Comparison of ENCODE assay signal across 16 cellular contexts in the genomic region with DNA sequence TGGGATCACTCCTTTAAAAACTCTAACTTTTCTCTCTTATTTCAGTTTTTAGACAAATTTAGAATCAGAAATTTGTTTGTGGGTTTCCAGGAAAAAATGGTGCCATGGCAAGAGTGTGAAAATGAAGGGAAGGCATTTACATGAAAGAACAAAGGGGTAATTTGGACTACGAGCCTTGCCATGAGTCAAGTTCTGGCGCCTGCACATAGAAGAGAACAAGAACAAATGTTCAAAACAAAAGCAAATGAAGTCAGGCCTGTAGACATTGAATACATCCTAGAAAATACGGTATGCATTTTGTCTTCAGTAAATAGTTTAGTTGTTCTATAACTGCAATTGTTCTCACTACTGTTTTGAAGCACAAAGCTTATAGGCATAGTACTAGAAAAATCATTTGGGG.
A peak's percentile ranks its signal among the peaks of the same experiment; 100 is the strongest.
DNase-seq lines count a peak whose midpoint lies in the region; ATAC-seq lines count a peak whose summit lies in the region.
"Had no signal": no experiment of that assay in that cellular context is flagged by ENCODE, and none has a peak within 500 bp of the region (broad histone marks: within the 10 kb centered on the region; RNA-seq: fewer than 3 reads in every experiment).

No MANE protein-coding gene starts in this region.

- no peaks in the 10 kb centered on the region for H3K9me3 ChIP-seq in MG63
- H3K9me3 ChIP-seq: A549, BLaER1 had no signal

- no peaks in the 10 kb centered on the region for H3K36me3 ChIP-seq in MG63
- H3K36me3 ChIP-seq: BLaER1 had no signal

- H3K27me3 ChIP-seq in MG63: no peaks in the 10 kb centered on the region
- H3K27me3 ChIP-seq: BLaER1 had no signal

- DNase-seq in Ammon's horn (ENCODE audit: low spot score) (peak; percentile 55), foreskin melanocyte (peak; percentile 8), midbrain (lab: John Stamatoyannopoulos, UW) (peak; percentile 41), putamen (ENCODE audit: low spot score) (peak; percentile 52), MG63 (no peak)
- no peak for DNase-seq in NK-92 treated with Interleukin-12 subunit alpha and Interleukin-12 subunit beta, amount 100 ng/mL, for 24 hours (lab: John Stamatoyannopoulos, UW)
- DNase-seq: AML-193; CD4-positive, alpha-beta memory T cell; DMS153; DMS79; GDM1; H9 had no signal

- H3K4me3 ChIP-seq in MG63: no peak overlapping the region
- H3K4me3 ChIP-seq: A549, BLaER1, GM23338 had no signal

- no peak for ATAC-seq in HG02610 (IDR thresholded peaks at IDR 0.05; ENCODE audit: unreplicated experiment)
- ATAC-seq: A549, GM23338 had no signal

Comparison
In these comparisons a context has a peak if more than half of its experiments do, and no peak if none do; other contexts are left out.
1. DNase-seq: peak in Ammon's horn (single experiment), foreskin melanocyte (single experiment), midbrain (single experiment) and putamen (single experiment); none in MG63 (single experiment) and NK-92 treated with Interleukin-12 subunit alpha and Interleukin-12 subunit beta, amount 100 ng/mL, for 24 hours (single experiment).